ENCODE assay signal across 17 cellular contexts in genomic region chr11:82225930-82226329, GRCh38.
DNase-seq lines count a peak whose midpoint lies in the region; ATAC-seq and TF ChIP-seq lines count a peak whose summit lies in the region.
"Had no signal": no experiment of that assay in that cellular context is flagged by ENCODE, and none has a peak within 500 bp of the region (broad histone marks: within the 10 kb centered on the region; RNA-seq: fewer than 3 reads in every experiment).

No MANE protein-coding gene starts in this region.

- H3K79me2 ChIP-seq in KMS-11 (ENCODE audit: insufficient read depth, low read depth) = no peaks in the 10 kb centered on the region

- H3K9me3 ChIP-seq in liver (ENCODE audit: control insufficient read depth in 4 of 4, low read length in 3 of 4) = no peaks in the 10 kb centered on the region
- H3K9me3 ChIP-seq: HAP-1, suprapubic skin had no signal

- no peak overlapping the region for H3K27ac ChIP-seq in KMS-11
- H3K27ac ChIP-seq in VCaP = no peak overlapping the region
- no peak overlapping the region for H3K27ac ChIP-seq in liver (ENCODE audit: low read depth in 1 of 2, low read length in 2 of 2)
- H3K27ac ChIP-seq: left ventricle myocardium inferior, suprapubic skin, uterus had no signal

- DNase-seq in NCI-H748 (lab: John Stamatoyannopoulos, UW; ENCODE audit: unreplicated experiment) (peak; percentile 31), NCI-H748 treated with DMSO at 0.1 percent for 48 hours (lab: John Stamatoyannopoulos, UW) (no peak), RKO (ENCODE audit: low spot score) (no peak)
- no peak for DNase-seq in activated CD4-positive, alpha-beta T cell treated with anti-CD3 and anti-CD28 coated beads for 1 hour
- DNase-seq: activated CD4-positive, alpha-beta T cell treated with anti-CD3 and anti-CD28 coated beads for 36 hours; glutamatergic neuron; immature natural killer cell; left ventricle myocardium inferior; NCI-H146; NK-92 treated with Interleukin-12 subunit alpha and Interleukin-12 subunit beta, amount 100 ng/mL, for 24 hours; uterus had no signal

- H3K4me3 ChIP-seq in KMS-11 (IDR thresholded peaks at IDR 0.05; ENCODE audit: insufficient read depth, low read depth, low read length) = no peak overlapping the region
- no peak overlapping the region for H3K4me3 ChIP-seq in liver (ENCODE audit: low read depth in 1 of 3, low read length in 3 of 3)
- H3K4me3 ChIP-seq: HAP-1, left ventricle myocardium inferior, suprapubic skin, uterus had no signal

- H2AFZ ChIP-seq in KMS-11 (ENCODE audit: low read depth) = no peak overlapping the region

- peak; percentile 81 to 88 for TF ChIP-seq RAD21 in liver (IDR thresholded peaks at IDR 0.05)

- H3K4me2 ChIP-seq in KMS-11 = no peak overlapping the region

- TF ChIP-seq CTCF in KMS-11 (conservative IDR thresholded peaks at IDR 0.05; ENCODE audit: low read depth, low read length) (peak; percentile 23; the same call in 1 of the 2 replicates), VCaP (conservative IDR thresholded peaks at IDR 0.05) (peak; percentile 73), liver (IDR thresholded peaks at IDR 0.05; ENCODE audit: low read depth, low read length, missing input control) (peak; percentile 60)

- H3K4me1 ChIP-seq in KMS-11 (ENCODE audit: low read depth, poor library complexity, severe bottlenecking) (no peaks in the 10 kb centered on the region), liver (ENCODE audit: control insufficient read depth in 4 of 4, insufficient read depth in 4 of 4, low read length in 3 of 4) (peaks cover 0 to 1% (median 0%) of the 10 kb centered on the region in 4 donors)
- H3K4me1 ChIP-seq: HAP-1, left ventricle myocardium inferior, suprapubic skin, uterus had no signal

- no peaks in the 10 kb centered on the region for H3K36me3 ChIP-seq in KMS-11 (ENCODE audit: insufficient read depth)
- no peaks in the 10 kb centered on the region for H3K36me3 ChIP-seq in liver (ENCODE audit: control insufficient read depth in 4 of 4, insufficient read depth in 3 of 4, low read depth in 1 of 4, low read length in 3 of 4)
- H3K36me3 ChIP-seq: HAP-1, left ventricle myocardium inferior, suprapubic skin, uterus had no signal

- no peak for ATAC-seq in GM19467 (IDR thresholded peaks at IDR 0.05; ENCODE audit: unreplicated experiment)
- ATAC-seq: activated CD4-positive, alpha-beta T cell treated with anti-CD3 and anti-CD28 coated beads for 36 hours had no signal

- no peaks in the 10 kb centered on the region for H4K20me1 ChIP-seq in KMS-11 (ENCODE audit: insufficient read depth)

- WGBS in liver = 79% methylated on average over 2 of the region's 2 CpGs

- H3K9ac ChIP-seq in KMS-11 (no peak overlapping the region), liver (ENCODE audit: low read depth in 1 of 2, low read length in 2 of 2) (no peak overlapping the region)

- H3K27me3 ChIP-seq in KMS-11 (ENCODE audit: insufficient read depth, low read depth) (no peaks in the 10 kb centered on the region), liver (ENCODE audit: control insufficient read depth in 4 of 4, insufficient read depth in 4 of 4, low read length in 3 of 4) (no peaks in the 10 kb centered on the region)
- H3K27me3 ChIP-seq: suprapubic skin, uterus had no signal

TF ChIP-seq in liver, 16 proteins besides CTCF, POLR2A, EP300 and RAD21:
- no peak for TF ChIP-seq SP1 (IDR thresholded peaks at IDR 0.05)
- no peak for TF ChIP-seq NR2F2 (IDR thresholded peaks at IDR 0.05)
- TF ChIP-seq HNF4A (conservative IDR thresholded peaks at IDR 0.05) = no peak
- no peak for TF ChIP-seq HNF4G (IDR thresholded peaks at IDR 0.05)
- no peak for TF ChIP-seq RXRA (IDR thresholded peaks at IDR 0.05)
- TF ChIP-seq REST (IDR thresholded peaks at IDR 0.05) = no peak
- TF ChIP-seq GABPA (IDR thresholded peaks at IDR 0.05 in 1 of 2, conservative IDR thresholded peaks at IDR 0.05 in 1 of 2) = no peak
- no peak for TF ChIP-seq ATF3 (IDR thresholded peaks at IDR 0.05)
- TF ChIP-seq EGR1 (IDR thresholded peaks at IDR 0.05; ENCODE audit: low read depth in 2 of 2) = no peak
- TF ChIP-seq, protein P1, sequence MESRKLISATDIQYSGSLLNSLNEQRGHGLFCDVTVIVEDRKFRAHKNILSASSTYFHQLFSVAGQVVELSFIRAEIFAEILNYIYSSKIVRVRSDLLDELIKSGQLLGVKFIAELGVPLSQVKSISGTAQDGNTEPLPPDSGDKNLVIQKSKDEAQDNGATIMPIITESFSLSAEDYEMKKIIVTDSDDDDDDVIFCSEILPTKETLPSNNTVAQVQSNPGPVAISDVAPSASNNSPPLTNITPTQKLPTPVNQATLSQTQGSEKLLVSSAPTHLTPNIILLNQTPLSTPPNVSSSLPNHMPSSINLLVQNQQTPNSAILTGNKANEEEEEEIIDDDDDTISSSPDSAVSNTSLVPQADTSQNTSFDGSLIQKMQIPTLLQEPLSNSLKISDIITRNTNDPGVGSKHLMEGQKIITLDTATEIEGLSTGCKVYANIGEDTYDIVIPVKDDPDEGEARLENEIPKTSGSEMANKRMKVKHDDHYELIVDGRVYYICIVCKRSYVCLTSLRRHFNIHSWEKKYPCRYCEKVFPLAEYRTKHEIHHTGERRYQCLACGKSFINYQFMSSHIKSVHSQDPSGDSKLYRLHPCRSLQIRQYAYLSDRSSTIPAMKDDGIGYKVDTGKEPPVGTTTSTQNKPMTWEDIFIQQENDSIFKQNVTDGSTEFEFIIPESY (IDR thresholded peaks at IDR 0.05) = no peak
- TF ChIP-seq TAF1 (conservative IDR thresholded peaks at IDR 0.05) = no peak
- no peak for TF ChIP-seq FOXA1 (IDR thresholded peaks at IDR 0.05)
- no peak for TF ChIP-seq JUND (IDR thresholded peaks at IDR 0.05)
- no peak for TF ChIP-seq MAX (IDR thresholded peaks at IDR 0.05)
- no peak for TF ChIP-seq FOXA2 (IDR thresholded peaks at IDR 0.05)

Comparison
In these comparisons a context has a peak if more than half of its experiments do, and no peak if none do; other contexts are left out.
1. CTCF ChIP-seq: peak in every context shown above with its lines; median percentile 73 in VCaP; 60 in liver; 23 in KMS-11.